ENCODE assay signal across 1 cellular context in genomic region chr6:89008763-89009374, GRCh38.
TF ChIP-seq lines count a peak whose summit lies in the region.

No MANE protein-coding gene starts in this region.

TF ChIP-seq in K562, 482 proteins besides CTCF, POLR2A, EP300 and RAD21 (continued from another document and continues in another):
- TF ChIP-seq ZNF133 (CRISPR knock-in tag; IDR thresholded peaks at IDR 0.05) (peak; percentile 7; the same call in 1 of the 2 replicates), HOMEZ (CRISPR knock-in tag; IDR thresholded peaks at IDR 0.05) (peak; percentile 89), ZNF212 (CRISPR knock-in tag; IDR thresholded peaks at IDR 0.05) (no peak), ZNF165 (CRISPR knock-in tag; IDR thresholded peaks at IDR 0.05; ENCODE audit: borderline replicate concordance) (peak; percentile 90), ILK (tag; IDR thresholded peaks at IDR 0.05; ENCODE audit: borderline replicate concordance, low read depth) (peak; percentile 76; the same call in 1 of the 2 replicates), ARNT (IDR thresholded peaks at IDR 0.05) (no peak), NEUROD1 (IDR thresholded peaks at IDR 0.05; ENCODE audit: borderline replicate concordance, low read depth, low read length, partially characterized antibody) (no peak), ZBTB7A (IDR thresholded peaks at IDR 0.05; ENCODE audit: borderline replicate concordance, control insufficient read depth, low read depth, low read length) (no peak), KDM1A (IDR thresholded peaks at IDR 0.05) (no peak), E2F1 (CRISPR knock-in tag; IDR thresholded peaks at IDR 0.05) (no peak), ZNF282 (CRISPR knock-in tag; IDR thresholded peaks at IDR 0.05) (no peak), L3MBTL2 (IDR thresholded peaks at IDR 0.05) (no peak), ZC3H11A (IDR thresholded peaks at IDR 0.05; ENCODE audit: low read depth, low read length) (no peak), ZNF696 (CRISPR knock-in tag; conservative IDR thresholded peaks at IDR 0.05) (no peak), ATF1 (CRISPR knock-in tag; IDR thresholded peaks at IDR 0.05) (no peak), ATF1 (tag; IDR thresholded peaks at IDR 0.05) (peak; percentile 29; the same call in 1 of the 2 replicates), U2AF2 (optimal IDR thresholded peaks at IDR 0.05; ENCODE audit: low read depth, low read length) (no peak), DMBX1 (CRISPR knock-in tag; IDR thresholded peaks at IDR 0.05; ENCODE audit: borderline replicate concordance) (peak; percentile 99), SFPQ (IDR thresholded peaks at IDR 0.05; ENCODE audit: low read depth, low read length) (no peak), ZNF318 (IDR thresholded peaks at IDR 0.05; ENCODE audit: borderline replicate concordance in 1 of 2, low read depth in 1 of 2) (no peak), JUND (IDR thresholded peaks at IDR 0.05; ENCODE audit: borderline replicate concordance, low read depth, low read length) (no peak), JUND (tag; IDR thresholded peaks at IDR 0.05; ENCODE audit: borderline replicate concordance, low read depth, low read length) (no peak), HDAC1 (IDR thresholded peaks at IDR 0.05) (no peak), RBM39 (optimal IDR thresholded peaks at IDR 0.05; ENCODE audit: low read depth, low read length) (no peak), ZFP1 (CRISPR knock-in tag; IDR thresholded peaks at IDR 0.05) (peak; percentile 63; the same call in 1 of the 2 replicates), ARID3B (CRISPR knock-in tag; IDR thresholded peaks at IDR 0.05; ENCODE audit: borderline replicate concordance) (no peak), BRD9 (IDR thresholded peaks at IDR 0.05; ENCODE audit: low read depth, partially characterized antibody) (no peak), MCM2 (IDR thresholded peaks at IDR 0.05; ENCODE audit: low read depth) (no peak)
- TF ChIP-seq, protein P1, sequence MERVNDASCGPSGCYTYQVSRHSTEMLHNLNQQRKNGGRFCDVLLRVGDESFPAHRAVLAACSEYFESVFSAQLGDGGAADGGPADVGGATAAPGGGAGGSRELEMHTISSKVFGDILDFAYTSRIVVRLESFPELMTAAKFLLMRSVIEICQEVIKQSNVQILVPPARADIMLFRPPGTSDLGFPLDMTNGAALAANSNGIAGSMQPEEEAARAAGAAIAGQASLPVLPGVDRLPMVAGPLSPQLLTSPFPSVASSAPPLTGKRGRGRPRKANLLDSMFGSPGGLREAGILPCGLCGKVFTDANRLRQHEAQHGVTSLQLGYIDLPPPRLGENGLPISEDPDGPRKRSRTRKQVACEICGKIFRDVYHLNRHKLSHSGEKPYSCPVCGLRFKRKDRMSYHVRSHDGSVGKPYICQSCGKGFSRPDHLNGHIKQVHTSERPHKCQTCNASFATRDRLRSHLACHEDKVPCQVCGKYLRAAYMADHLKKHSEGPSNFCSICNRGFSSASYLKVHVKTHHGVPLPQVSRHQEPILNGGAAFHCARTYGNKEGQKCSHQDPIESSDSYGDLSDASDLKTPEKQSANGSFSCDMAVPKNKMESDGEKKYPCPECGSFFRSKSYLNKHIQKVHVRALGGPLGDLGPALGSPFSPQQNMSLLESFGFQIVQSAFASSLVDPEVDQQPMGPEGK (CRISPR knock-in tag; IDR thresholded peaks at IDR 0.05; ENCODE audit: borderline replicate concordance): 0 out of 2 replicates have a peak, but pooled peaks have one; percentile 30
- TF ChIP-seq, protein P2, sequence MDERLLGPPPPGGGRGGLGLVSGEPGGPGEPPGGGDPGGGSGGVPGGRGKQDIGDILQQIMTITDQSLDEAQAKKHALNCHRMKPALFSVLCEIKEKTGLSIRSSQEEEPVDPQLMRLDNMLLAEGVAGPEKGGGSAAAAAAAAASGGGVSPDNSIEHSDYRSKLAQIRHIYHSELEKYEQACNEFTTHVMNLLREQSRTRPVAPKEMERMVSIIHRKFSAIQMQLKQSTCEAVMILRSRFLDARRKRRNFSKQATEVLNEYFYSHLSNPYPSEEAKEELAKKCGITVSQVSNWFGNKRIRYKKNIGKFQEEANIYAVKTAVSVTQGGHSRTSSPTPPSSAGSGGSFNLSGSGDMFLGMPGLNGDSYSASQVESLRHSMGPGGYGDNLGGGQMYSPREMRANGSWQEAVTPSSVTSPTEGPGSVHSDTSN (CRISPR knock-in tag; IDR thresholded peaks at IDR 0.05; ENCODE audit: low read depth): no peak
- TF ChIP-seq, protein P2 (tag; conservative IDR thresholded peaks at IDR 0.05; ENCODE audit: low read depth): 0 out of 2 replicates have a peak, but pooled peaks have one; percentile 42
- TF ChIP-seq, protein P3, sequence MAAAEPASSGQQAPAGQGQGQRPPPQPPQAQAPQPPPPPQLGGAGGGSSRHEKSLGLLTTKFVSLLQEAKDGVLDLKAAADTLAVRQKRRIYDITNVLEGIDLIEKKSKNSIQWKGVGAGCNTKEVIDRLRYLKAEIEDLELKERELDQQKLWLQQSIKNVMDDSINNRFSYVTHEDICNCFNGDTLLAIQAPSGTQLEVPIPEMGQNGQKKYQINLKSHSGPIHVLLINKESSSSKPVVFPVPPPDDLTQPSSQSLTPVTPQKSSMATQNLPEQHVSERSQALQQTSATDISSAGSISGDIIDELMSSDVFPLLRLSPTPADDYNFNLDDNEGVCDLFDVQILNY (CRISPR knock-in tag; IDR thresholded peaks at IDR 0.05): no peak
